ENCODE assay signal across 8 cellular contexts in the genomic region with DNA sequence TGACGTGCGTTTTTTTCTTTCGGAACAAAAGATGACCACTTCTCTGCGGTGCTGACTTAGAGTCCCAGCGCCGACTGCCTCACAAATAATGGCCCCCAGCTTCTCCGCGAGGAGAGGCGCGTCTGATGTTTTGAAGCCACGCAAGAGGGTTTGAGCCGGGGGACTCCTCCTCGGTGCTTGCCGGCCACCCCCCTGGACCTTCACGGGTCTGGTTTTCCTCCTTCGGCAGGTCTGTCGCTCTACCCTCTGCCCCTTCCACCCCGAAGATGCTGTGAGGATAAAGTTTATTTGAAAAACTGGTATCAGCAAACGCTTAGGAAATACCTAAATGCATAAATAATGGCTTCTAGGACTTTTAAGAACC. TPM values are rescaled to one million over a fixed set of nuclear protein-coding genes. Genes with fewer than 3 reads are reported as not detected.
DNase-seq lines count a peak whose midpoint lies in the region; ATAC-seq, FAIRE-seq and TF ChIP-seq lines count a peak whose summit lies in the region.

No MANE protein-coding gene starts in this region.

- H3K9me3 Mint-ChIP-seq in activated CD4-positive, alpha-beta T cell treated with anti-CD3 and anti-CD28 coated beads, Interleukin-2, amount 10 ng/mL, durations not matched to agents 7 days and 5 days = no peaks in the 10 kb centered on the region
- H3K9me3 Mint-ChIP-seq in glutamatergic neuron (ENCODE audit: unreplicated experiment) = peaks cover 2% of the 10 kb centered on the region

- peak overlapping the region; percentile 85 to 95 (median 91) for H3K9ac ChIP-seq in skeletal muscle tissue (ENCODE audit: low read depth in 1 of 3, low read length in 3 of 3)

- H3K4me3 ChIP-seq in skeletal muscle tissue (ENCODE audit: low read length in 3 of 3) = peak overlapping the region; percentile 82 to 99 (median 91)

- peaks cover 55% of the 10 kb centered on the region for H3K36me3 Mint-ChIP-seq in activated CD4-positive, alpha-beta T cell treated with anti-CD3 and anti-CD28 coated beads, Interleukin-2, amount 10 ng/mL, durations not matched to agents 7 days and 5 days (ENCODE audit: low read depth)
- H3K36me3 Mint-ChIP-seq in glutamatergic neuron (ENCODE audit: unreplicated experiment) = no peaks in the 10 kb centered on the region

- FAIRE-seq in D721Med (lab: Jason Lieb, UNC) = no peak

- no peaks in the 10 kb centered on the region for H3K9me3 ChIP-seq in skeletal muscle tissue (ENCODE audit: control insufficient read depth in 3 of 3, low read length in 3 of 3)

- H3K27ac Mint-ChIP-seq in activated CD4-positive, alpha-beta T cell treated with anti-CD3 and anti-CD28 coated beads, Interleukin-2, amount 10 ng/mL, durations not matched to agents 7 days and 5 days = peak overlapping the region; percentile 95
- peak overlapping the region; percentile 86 for H3K27ac Mint-ChIP-seq in glutamatergic neuron (ENCODE audit: unreplicated experiment)

- H3K27ac ChIP-seq in skeletal muscle tissue (ENCODE audit: low read depth, low read length) = peak overlapping the region; percentile 81

- no peak for ATAC-seq in HG03139 (IDR thresholded peaks at IDR 0.05; ENCODE audit: unreplicated experiment)

- H3K27me3 Mint-ChIP-seq in activated CD4-positive, alpha-beta T cell treated with anti-CD3 and anti-CD28 coated beads, Interleukin-2, amount 10 ng/mL, durations not matched to agents 7 days and 5 days = no peaks in the 10 kb centered on the region
- H3K27me3 Mint-ChIP-seq in glutamatergic neuron (ENCODE audit: unreplicated experiment) = peaks cover 7% of the 10 kb centered on the region

- no peak for DNase-seq in activated CD4-positive, alpha-beta T cell treated with anti-CD3 and anti-CD28 coated beads, Interleukin-2, amount 10 ng/mL, durations not matched to agents 7 days and 5 days
- DNase-seq in activated CD4-positive, alpha-beta T cell treated with anti-CD3 and anti-CD28 coated beads for 48 hours = no peak
- DNase-seq in T-helper 9 cell (peak; percentile 8), glutamatergic neuron (no peak), NCI-H2029 (lab: John Stamatoyannopoulos, UW) (no peak), D721Med (ENCODE audit: insufficient read length, low spot score) (no peak)

- no peaks in the 10 kb centered on the region for H3K27me3 ChIP-seq in skeletal muscle tissue (ENCODE audit: control insufficient read depth in 3 of 3, insufficient read depth in 3 of 3, low read length in 3 of 3)

- peaks cover 63% of the 10 kb centered on the region for H3K4me1 Mint-ChIP-seq in activated CD4-positive, alpha-beta T cell treated with anti-CD3 and anti-CD28 coated beads, Interleukin-2, amount 10 ng/mL, durations not matched to agents 7 days and 5 days
- H3K4me1 Mint-ChIP-seq in glutamatergic neuron (ENCODE audit: low read depth, unreplicated experiment) = peaks cover 25% of the 10 kb centered on the region

- H3K36me3 ChIP-seq in skeletal muscle tissue (ENCODE audit: control insufficient read depth in 3 of 3, insufficient read depth in 3 of 3, low read length in 3 of 3) = peaks cover 16 to 30% (median 28%) of the 10 kb centered on the region in 3 donors

- POLR2A ChIA-PET in activated CD4-positive, alpha-beta T cell treated with anti-CD3 and anti-CD28 coated beads, Interleukin-2, amount 10 ng/mL, durations not matched to agents 7 days and 5 days (lab: Charles Lee) = no interaction called here

- peak overlapping the region; percentile 95 for H3K4me3 Mint-ChIP-seq in activated CD4-positive, alpha-beta T cell treated with anti-CD3 and anti-CD28 coated beads, Interleukin-2, amount 10 ng/mL, durations not matched to agents 7 days and 5 days
- H3K4me3 Mint-ChIP-seq in glutamatergic neuron (ENCODE audit: unreplicated experiment) = peak overlapping the region; percentile 96

- CTCF ChIA-PET in activated CD4-positive, alpha-beta T cell treated with anti-CD3 and anti-CD28 coated beads, Interleukin-2, amount 10 ng/mL, durations not matched to agents 7 days and 5 days (lab: Charles Lee) = interaction anchor here (1.3 kb wide), 1 partner anchor 53 kb away, joined by 3 read pairs; no protein-coding TSS in a partner anchor

- peaks cover 22 to 41% (median 24%) of the 10 kb centered on the region in 3 donors for H3K4me1 ChIP-seq in skeletal muscle tissue (ENCODE audit: control insufficient read depth in 3 of 3, insufficient read depth in 3 of 3, low read length in 3 of 3)

- no peak for TF ChIP-seq CTCF in glutamatergic neuron (IDR thresholded peaks at IDR 0.05; ENCODE audit: partially characterized antibody, unreplicated experiment)
- no peak for TF ChIP-seq CTCF in D721Med (IDR thresholded peaks at IDR 0.05; ENCODE audit: insufficient read depth, missing control alignments)

RNA-seq across cellular contexts. Expression of a gene that starts 0.6 kb away (rescaled TPM):
- total RNA-seq in activated CD4-positive, alpha-beta T cell treated with anti-CD3 and anti-CD28 coated beads, Interleukin-2, amount 10 ng/mL, durations not matched to agents 7 days and 5 days = 100 to 1,000 TPM in 1 of 2 experiments, 10 to 100 TPM in 1; 90.8 to 105 TPM
- total RNA-seq in glutamatergic neuron (ENCODE audit: unreplicated experiment) (93.5 TPM), skeletal muscle tissue (3.7 TPM)

RNA-seq across cellular contexts. Expression of a gene that starts 0.8 kb away (rescaled TPM):
- 10 to 100 TPM; 83.9 to 89.2 TPM for total RNA-seq in activated CD4-positive, alpha-beta T cell treated with anti-CD3 and anti-CD28 coated beads, Interleukin-2, amount 10 ng/mL, durations not matched to agents 7 days and 5 days
- total RNA-seq in glutamatergic neuron (ENCODE audit: unreplicated experiment) (46.1 TPM), skeletal muscle tissue (32.9 TPM)

RNA-seq across cellular contexts. Expression of a gene that starts 11.9 kb away (rescaled TPM):
- total RNA-seq in activated CD4-positive, alpha-beta T cell treated with anti-CD3 and anti-CD28 coated beads, Interleukin-2, amount 10 ng/mL, durations not matched to agents 7 days and 5 days = 10 to 100 TPM; 52.0 to 58.5 TPM
- total RNA-seq in glutamatergic neuron (ENCODE audit: unreplicated experiment) = 42.3 TPM
- total RNA-seq in skeletal muscle tissue = 11.0 TPM

RNA-seq across cellular contexts. Expression of a gene that starts 32.9 kb away (rescaled TPM):
- 10 to 100 TPM; 21.9 to 27.1 TPM for total RNA-seq in activated CD4-positive, alpha-beta T cell treated with anti-CD3 and anti-CD28 coated beads, Interleukin-2, amount 10 ng/mL, durations not matched to agents 7 days and 5 days
- total RNA-seq in glutamatergic neuron (ENCODE audit: unreplicated experiment) (33.5 TPM), skeletal muscle tissue (15.7 TPM)

Comparison
In these comparisons a context has a peak if more than half of its experiments do, and no peak if none do; other contexts are left out.
1. RNA of a gene that starts 0.6 kb away (total RNA-seq): 90.8 to 105 TPM in activated CD4-positive, alpha-beta T cell treated with anti-CD3 and anti-CD28 coated beads, Interleukin-2, amount 10 ng/mL, durations not matched to agents 7 days and 5 days and 93.5 TPM in glutamatergic neuron (single experiment); 3.7 TPM in skeletal muscle tissue (single experiment); every median in the first group is over 10 times any median in the second.